In the genomic region with DNA sequence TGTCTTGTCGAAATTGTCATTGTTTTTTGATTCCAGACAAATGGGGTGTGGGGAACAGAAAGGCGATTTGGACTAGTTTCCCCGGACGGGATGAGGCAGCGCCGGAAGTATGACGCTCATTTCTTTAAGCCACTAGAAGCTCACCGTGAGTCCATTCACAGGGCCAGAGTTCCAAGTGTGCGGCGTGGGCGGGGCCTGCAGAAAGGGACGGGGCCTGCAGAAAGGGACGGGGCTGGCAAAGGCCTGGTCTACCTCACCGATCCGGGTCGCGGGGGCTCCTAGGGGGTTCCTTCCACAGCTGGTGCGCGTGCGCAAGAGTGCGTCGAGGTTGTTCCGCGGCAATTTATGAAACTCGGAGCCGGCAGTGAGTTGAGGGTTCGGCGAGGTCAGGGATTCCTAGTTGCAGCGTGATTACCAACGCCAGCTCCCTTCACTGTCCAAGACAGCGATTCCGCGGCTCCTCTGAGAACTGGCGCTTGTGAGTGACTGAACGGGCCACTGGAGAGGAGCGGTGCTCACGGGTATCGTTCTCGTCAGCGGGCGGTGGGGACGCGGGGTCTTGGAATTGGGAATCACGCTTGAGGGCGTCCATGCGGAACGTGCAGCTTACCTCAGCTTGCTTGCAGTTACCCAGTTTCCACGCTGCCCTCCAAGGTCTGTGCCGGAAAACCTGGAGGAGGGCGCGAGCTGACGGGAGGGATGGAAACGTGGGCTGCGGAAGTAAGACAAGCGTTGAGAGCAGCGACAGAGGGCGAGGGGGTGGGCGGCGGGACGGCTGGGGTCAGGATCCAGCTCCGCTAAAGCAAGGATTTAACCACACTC, we compare ENCODE assay signal across 8 cellular contexts. TPM values are rescaled to one million over a fixed set of nuclear protein-coding genes. Genes with fewer than 3 reads are reported as not detected.
DNase-seq lines count a peak whose midpoint lies in the region; ATAC-seq and TF ChIP-seq lines count a peak whose summit lies in the region.

A gene (plus strand): TSS at position 219 of the 822 bp plus-strand sequence. CDS start 5,847 bp downstream, outside the sequence.

- ATAC-seq in GM18511 (IDR thresholded peaks at IDR 0.05; ENCODE audit: unreplicated experiment), result peak; percentile 88
- ATAC-seq in HG02885 (IDR thresholded peaks at IDR 0.05; ENCODE audit: poor library complexity, unreplicated experiment), result peak; percentile 74

- no peaks in the 10 kb centered on the region for H3K9me3 Mint-ChIP-seq in nephron

- intact Hi-C loops in A673 (cut with micrococcal nuclease; ENCODE audit: unreplicated experiment) (no loop called here), tibial artery (cut with DNase I; ENCODE audit: low total_unique reads) (no loop called here)

- POLR2A ChIA-PET in A673 (lab: Charles Lee; ENCODE audit: low non-redundant PET), result no interaction called here

- H3K27ac Mint-ChIP-seq in nephron, result peak within 1 kb of the TSS; percentile 20 to 42 (median 37)

- DNase-seq in A673 (ENCODE audit: low spot score) (peak; percentile 55), NCI-H2196 (lab: John Stamatoyannopoulos, UW; ENCODE audit: unreplicated experiment) (peak; percentile 76), fibroblast of the conjunctiva (ENCODE audit: low read depth) (peak; percentile 71), tibial artery (peak; percentile 58 to 76)
- peak; percentile 70 for DNase-seq in activated CD8-positive, alpha-beta memory T cell treated with anti-CD3 and anti-CD28 coated beads, Interleukin-2, amount 50 U/mL, for 48 hours

- H3K36me3 Mint-ChIP-seq in nephron (ENCODE audit: low read depth), result no peaks in the 10 kb centered on the region

- H3K4me1 Mint-ChIP-seq in nephron, result peaks cover 8% of the 10 kb centered on the region

- H3K27ac ChIP-seq in A673 (ENCODE audit: low read depth, low read length, poor library complexity, severe bottlenecking), result no peak within 1 kb of the TSS
- H3K27ac ChIP-seq in tibial artery, result peak within 1 kb of the TSS in 1 of 2 donors; percentile 54

- no peaks in the 10 kb centered on the region for H3K4me1 ChIP-seq in A673 (ENCODE audit: insufficient read depth, low read length, poor library complexity, severe bottlenecking)
- peaks cover 0 to 16% (median 5%) of the 10 kb centered on the region in 4 donors for H3K4me1 ChIP-seq in tibial artery

- H3K36me3 ChIP-seq in A673 (ENCODE audit: insufficient read depth, low read length, poor library complexity, severe bottlenecking) (no peaks in the 10 kb centered on the region), tibial artery (no peaks in the 10 kb centered on the region)

- H3K4me3 Mint-ChIP-seq in nephron, result peak within 1 kb of the TSS; percentile 95 to 96 (median 96)

- BruUV-seq in A673 (replicated peaks; lab: Mats Ljungman, UMichigan), result no TSS peak

- H3K4me3 ChIP-seq in A673 (ENCODE audit: low read depth, low read length, poor library complexity, severe bottlenecking) (peak within 1 kb of the TSS; percentile 44), tibial artery (peak within 1 kb of the TSS; percentile 56 to 59)

- CTCF ChIA-PET in A673 (lab: Charles Lee), result no interaction called here

- H3K27me3 ChIP-seq in A673 (replicated peaks; ENCODE audit: insufficient read depth, low read depth, low read length, poor library complexity), result peaks cover 30% of the 10 kb centered on the region
- no peaks in the 10 kb centered on the region for H3K27me3 ChIP-seq in tibial artery

- H3K9me3 ChIP-seq in A673 (ENCODE audit: low read depth, low read length, poor library complexity, severe bottlenecking) (no peaks in the 10 kb centered on the region), tibial artery (no peaks in the 10 kb centered on the region)

- H3K27me3 Mint-ChIP-seq in nephron (ENCODE audit: low read depth), result peaks cover 5% of the 10 kb centered on the region

- TF ChIP-seq CTCF in A673 (conservative IDR thresholded peaks at IDR 0.05; ENCODE audit: low read depth, low read length) (no peak), nephron (IDR thresholded peaks at IDR 0.05; ENCODE audit: unreplicated experiment in 3 of 3) (no peak), tibial artery (IDR thresholded peaks at IDR 0.05) (no peak)

RNA-seq across cellular contexts. Expression of the gene that starts here (rescaled TPM):
- total RNA-seq in A673 (2021), result 0.26 and 0.37 TPM in 2 replicates

Comparison
In these comparisons a context has a peak if more than half of its experiments do, and no peak if none do; other contexts are left out.
1. Peak in DNase-seq and H3K4me3 ChIP-seq in A673; RNA of the gene not detected or under 1 TPM.